ENCODE assay signal across 21 cellular contexts in genomic region chr3:28232659-28233058, GRCh38. TPM values are rescaled to one million over a fixed set of nuclear protein-coding genes. Genes with fewer than 3 reads are reported as not detected.
DNase-seq lines count a peak whose midpoint lies in the region; ATAC-seq lines count a peak whose summit lies in the region.
"Had no signal": no experiment of that assay in that cellular context is flagged by ENCODE, and none has a peak within 500 bp of the region (broad histone marks: within the 10 kb centered on the region; RNA-seq: fewer than 3 reads in every experiment).

No MANE protein-coding gene starts in this region.

- ATAC-seq in GM18858 (IDR thresholded peaks at IDR 0.05; ENCODE audit: unreplicated experiment) (peak; percentile 42), GM21360 (IDR thresholded peaks at IDR 0.05; ENCODE audit: unreplicated experiment) (peak; percentile 65), HG02798 (IDR thresholded peaks at IDR 0.05; ENCODE audit: poor library complexity, unreplicated experiment) (peak; percentile 68), HG03460 (IDR thresholded peaks at IDR 0.05; ENCODE audit: unreplicated experiment) (peak; percentile 59), left lobe of liver (no peak), HG03521 (IDR thresholded peaks at IDR 0.05; ENCODE audit: unreplicated experiment) (no peak)
- ATAC-seq: A549, GM23338, K562 had no signal

- no peak for DNase-seq in left lobe of liver (ENCODE audit: low spot score)
- no peak for DNase-seq in pons (ENCODE audit: low spot score)
- no peak for DNase-seq in DMS153 (lab: John Stamatoyannopoulos, UW)
- DNase-seq: CD4-positive, alpha-beta T cell; HCEC 1CT; NCI-H1105 treated with DMSO at 0.1 percent for 48 hours; NCI-H1694; NCI-H2107; NCI-H2227 treated with DMSO at 0.1 percent for 48 hours; NCI-H510A treated with DMSO at 0.1 percent for 48 hours; NCI-H774; OCI-M1; Right ventricle myocardium superior had no signal

RNA-seq across cellular contexts. Expression of gene CMC1, which starts 8.8 kb away (rescaled TPM):
- total RNA-seq in left lobe of liver, result 12.4 TPM

Comparison
In these comparisons a context has a peak if more than half of its experiments do, and no peak if none do; other contexts are left out.
1. ATAC-seq: peak in GM18858 (single experiment), GM21360 (single experiment), HG02798 (single experiment) and HG03460 (single experiment); none in left lobe of liver (single experiment) and HG03521 (single experiment).